Comparison of ENCODE assay signal across 13 cellular contexts in genomic region chr16:73154063-73154870, GRCh38.
DNase-seq lines count a peak whose midpoint lies in the region; ATAC-seq and TF ChIP-seq lines count a peak whose summit lies in the region.
"Had no signal": no experiment of that assay in that cellular context is flagged by ENCODE, and none has a peak within 500 bp of the region (broad histone marks: within the 10 kb centered on the region; RNA-seq: fewer than 3 reads in every experiment).

No MANE protein-coding gene starts in this region.

- H3K4me1 ChIP-seq in right lobe of liver (peaks cover 0 to 8% (median 4%) of the 10 kb centered on the region in 4 donors), suprapubic skin (no peaks in the 10 kb centered on the region)

- H3K27ac Mint-ChIP-seq in central memory CD8-positive, alpha-beta T cell (ENCODE audit: low read depth) = no peak overlapping the region
- no peak overlapping the region for H3K27ac Mint-ChIP-seq in HFFc6
- H3K27ac Mint-ChIP-seq: activated CD8-positive, alpha-beta T cell treated with anti-CD3 and anti-CD28 coated beads for 36 hours; activated naive CD4-positive, alpha-beta T cell treated with anti-CD3 and anti-CD28 coated beads, Interleukin-2, amount 50 U/mL, for 24 hours had no signal

- no peaks in the 10 kb centered on the region for H3K27me3 Mint-ChIP-seq in central memory CD8-positive, alpha-beta T cell
- peaks cover 4% of the 10 kb centered on the region; the same call in 1 of the 2 replicates for H3K27me3 Mint-ChIP-seq in HFFc6 (ENCODE audit: insufficient read depth)

- H3K9me3 ChIP-seq in right lobe of liver = no peaks in the 10 kb centered on the region
- no peaks in the 10 kb centered on the region for H3K9me3 ChIP-seq in suprapubic skin

- TF ChIP-seq CTCF in NB4 (IDR thresholded peaks at IDR 0.05; ENCODE audit: low read depth, low read length) = no peak
- no peak for TF ChIP-seq CTCF in right lobe of liver (IDR thresholded peaks at IDR 0.05)
- no peak for TF ChIP-seq CTCF in suprapubic skin (IDR thresholded peaks at IDR 0.05)
- no peak for TF ChIP-seq CTCF in HFFc6 (IDR thresholded peaks at IDR 0.05)
- no peak for TF ChIP-seq CTCF in GM10266 (IDR thresholded peaks at IDR 0.05; ENCODE audit: control insufficient read depth, insufficient read depth, low read depth, missing control alignments)

- H3K4me1 Mint-ChIP-seq in central memory CD8-positive, alpha-beta T cell = no peaks in the 10 kb centered on the region
- H3K4me1 Mint-ChIP-seq in HFFc6 (ENCODE audit: low read depth) = peaks cover 19% of the 10 kb centered on the region
- H3K4me1 Mint-ChIP-seq: activated naive CD4-positive, alpha-beta T cell treated with anti-CD3 and anti-CD28 coated beads, Interleukin-2, amount 50 U/mL, for 24 hours had no signal

- H3K9me3 Mint-ChIP-seq in central memory CD8-positive, alpha-beta T cell = no peaks in the 10 kb centered on the region
- peaks cover 10% of the 10 kb centered on the region; the same call in 1 of the 2 replicates for H3K9me3 Mint-ChIP-seq in HFFc6
- H3K9me3 Mint-ChIP-seq: activated CD8-positive, alpha-beta T cell treated with anti-CD3 and anti-CD28 coated beads for 36 hours; activated naive CD4-positive, alpha-beta T cell treated with anti-CD3 and anti-CD28 coated beads, Interleukin-2, amount 50 U/mL, for 24 hours had no signal

- DNase-seq in NB4 (ENCODE audit: low read depth) = peak; percentile 99
- no peak for DNase-seq in central memory CD8-positive, alpha-beta T cell (ENCODE audit: low spot score in 2 of 2)
- DNase-seq in right lobe of liver = peak in 2 of 3 donors; percentile 33 to 52
- DNase-seq in suprapubic skin (ENCODE audit: low spot score in 2 of 2) = no peak
- DNase-seq in posterior vena cava (ENCODE audit: low spot score) = no peak
- no peak for DNase-seq in HFFc6
- no peak for DNase-seq in NCI-H774 (lab: John Stamatoyannopoulos, UW)
- DNase-seq in GM10266 (ENCODE audit: extremely low spot score) = no peak
- DNase-seq: activated CD8-positive, alpha-beta T cell treated with anti-CD3 and anti-CD28 coated beads for 36 hours; NCI-H1105 treated with DMSO at 0.1 percent for 48 hours; NCI-H524 treated with DMSO at 0.1 percent for 48 hours had no signal

- intact Hi-C loops in right lobe of liver (cut with DNase I) = no loop called here
- intact Hi-C loops in posterior vena cava (cut with DNase I) = no loop called here

- ATAC-seq in central memory CD8-positive, alpha-beta T cell (replicated peaks; ENCODE audit: extremely low read depth, poor library complexity, severe bottlenecking) = peak; percentile 14
- peak; percentile 54 to 78 (median 68) for ATAC-seq in right lobe of liver
- ATAC-seq: activated CD8-positive, alpha-beta T cell treated with anti-CD3 and anti-CD28 coated beads for 36 hours; SK-N-SH treated with all-trans-retinoic acid at 6 μM for 48 hours had no signal

- H3K36me3 ChIP-seq in right lobe of liver (no peaks in the 10 kb centered on the region), suprapubic skin (no peaks in the 10 kb centered on the region)

- H3K4me3 ChIP-seq in NB4 (ENCODE audit: low read depth, low read length) (no peak overlapping the region), right lobe of liver (no peak overlapping the region), suprapubic skin (no peak overlapping the region)

- WGBS in right lobe of liver (ENCODE audit: insufficient coverage, low coverage, low lambda C conversion rate, missing lambda C conversion rate) = 54% methylated on average over 8 of the region's 10 CpGs
- WGBS in suprapubic skin = 85% methylated on average over 10 of the region's 10 CpGs

- H3K27ac ChIP-seq in right lobe of liver = peak overlapping the region in 1 of 3 donors; percentile 45
- peak overlapping the region; percentile 34 for H3K27ac ChIP-seq in suprapubic skin

- TF ChIP-seq POLR2A in NB4 (IDR thresholded peaks at IDR 0.05; ENCODE audit: extremely low read depth, insufficient read length) (no peak), right lobe of liver (IDR thresholded peaks at IDR 0.05) (no peak), suprapubic skin (IDR thresholded peaks at IDR 0.05) (no peak)

- H3K36me3 Mint-ChIP-seq in central memory CD8-positive, alpha-beta T cell (ENCODE audit: insufficient read depth) = no peaks in the 10 kb centered on the region
- H3K36me3 Mint-ChIP-seq in HFFc6 (ENCODE audit: low read depth) = peaks cover 6% of the 10 kb centered on the region; the same call in 1 of the 2 replicates
- H3K36me3 Mint-ChIP-seq: activated naive CD4-positive, alpha-beta T cell treated with anti-CD3 and anti-CD28 coated beads, Interleukin-2, amount 50 U/mL, for 24 hours had no signal

- H3K4me3 Mint-ChIP-seq in central memory CD8-positive, alpha-beta T cell = no peak overlapping the region
- no peak overlapping the region for H3K4me3 Mint-ChIP-seq in HFFc6
- H3K4me3 Mint-ChIP-seq: activated CD8-positive, alpha-beta T cell treated with anti-CD3 and anti-CD28 coated beads for 36 hours; activated naive CD4-positive, alpha-beta T cell treated with anti-CD3 and anti-CD28 coated beads, Interleukin-2, amount 50 U/mL, for 24 hours had no signal

- no peaks in the 10 kb centered on the region for H3K27me3 ChIP-seq in right lobe of liver
- no peaks in the 10 kb centered on the region for H3K27me3 ChIP-seq in suprapubic skin

- TF ChIP-seq EP300 in suprapubic skin (IDR thresholded peaks at IDR 0.05) = no peak

Comparison
In these comparisons a context has a peak if more than half of its experiments do, and no peak if none do; other contexts are left out.
1. DNase-seq: peak in NB4 (single experiment) and right lobe of liver (2 of 3); none in central memory CD8-positive, alpha-beta T cell (0 of 2), suprapubic skin (0 of 2), posterior vena cava (single experiment), HFFc6 (single experiment), NCI-H774 (single experiment) and GM10266 (single experiment).